Comparison of ENCODE assay signal across 1 cellular context in genomic region chr11:81222491-81222890, GRCh38.
TF ChIP-seq lines count a peak whose summit lies in the region.

No MANE protein-coding gene starts in this region.

TF ChIP-seq in WTC11, 78 proteins besides CTCF, POLR2A, EP300 and RAD21 (continued from another document):
- no peak for TF ChIP-seq ZNF532 (CRISPR knock-in tag; IDR thresholded peaks at IDR 0.05; ENCODE audit: borderline replicate concordance)
- TF ChIP-seq NR3C1 (CRISPR knock-in tag; conservative IDR thresholded peaks at IDR 0.05; ENCODE audit: low read depth) = no peak
- no peak for TF ChIP-seq ELF4 (CRISPR knock-in tag; IDR thresholded peaks at IDR 0.05; ENCODE audit: low read depth)
- TF ChIP-seq AR (CRISPR knock-in tag; IDR thresholded peaks at IDR 0.05) = no peak
- TF ChIP-seq SP1 (CRISPR knock-in tag; conservative IDR thresholded peaks at IDR 0.05) = no peak
- no peak for TF ChIP-seq JAZF1 (CRISPR knock-in tag; IDR thresholded peaks at IDR 0.05)
- TF ChIP-seq MLX (CRISPR knock-in tag; IDR thresholded peaks at IDR 0.05) = no peak
- TF ChIP-seq ZNF317 (CRISPR knock-in tag; IDR thresholded peaks at IDR 0.05; ENCODE audit: borderline replicate concordance, low read depth) = no peak
- TF ChIP-seq JUN (CRISPR knock-in tag; IDR thresholded peaks at IDR 0.05) = no peak
- no peak for TF ChIP-seq KAT7 (CRISPR knock-in tag; IDR thresholded peaks at IDR 0.05; ENCODE audit: borderline replicate concordance)
- no peak for TF ChIP-seq NFE2L1 (CRISPR knock-in tag; IDR thresholded peaks at IDR 0.05)
- TF ChIP-seq ZNF121 (CRISPR knock-in tag; IDR thresholded peaks at IDR 0.05) = no peak
- TF ChIP-seq EMX1 (CRISPR knock-in tag; IDR thresholded peaks at IDR 0.05) = no peak
- TF ChIP-seq CDX4 (CRISPR knock-in tag; IDR thresholded peaks at IDR 0.05; ENCODE audit: borderline replicate concordance) = no peak
- TF ChIP-seq SMAD3 (CRISPR knock-in tag; IDR thresholded peaks at IDR 0.05; ENCODE audit: borderline replicate concordance) = no peak
